In the genomic region with DNA sequence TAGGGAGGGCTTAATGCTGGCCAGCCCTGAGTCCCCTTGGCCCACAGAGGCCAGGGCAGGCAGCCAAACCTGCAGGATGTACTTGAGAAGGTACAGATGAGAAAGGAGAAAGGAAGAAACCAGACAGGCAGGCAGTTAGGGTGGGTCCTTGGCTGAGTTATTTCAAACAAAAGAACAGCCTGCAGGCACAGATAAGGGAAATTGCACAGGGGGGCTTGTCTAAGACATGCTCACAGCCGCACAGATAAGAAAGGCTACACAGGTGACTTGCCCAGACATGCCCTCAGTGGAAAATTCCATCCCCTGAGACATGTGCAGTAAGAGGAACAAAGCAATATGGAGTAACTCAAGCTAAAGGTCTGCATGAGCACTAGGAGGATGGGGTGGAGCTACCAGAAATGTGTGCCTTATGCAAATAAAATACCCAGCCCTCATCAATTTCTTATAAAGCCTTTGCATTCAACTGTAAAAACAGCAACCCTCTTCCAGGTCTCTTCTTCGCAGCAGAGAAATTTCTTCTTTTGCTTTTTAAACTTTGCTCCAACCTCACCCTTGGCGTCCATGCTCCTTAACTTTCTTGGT, we compare ENCODE assay signal across 1 cellular context.
TF ChIP-seq lines count a peak whose summit lies in the region.

No MANE protein-coding gene starts in this region.

TF ChIP-seq in IMR-90, 13 proteins besides CTCF, POLR2A, EP300 and RAD21:
- no peak for TF ChIP-seq BHLHE40 (IDR thresholded peaks at IDR 0.05; ENCODE audit: low read depth, low read length)
- no peak for TF ChIP-seq MAFK (IDR thresholded peaks at IDR 0.05; ENCODE audit: low read depth, low read length)
- no peak for TF ChIP-seq RCOR1 (IDR thresholded peaks at IDR 0.05; ENCODE audit: insufficient replicate concordance, low read length)
- no peak for TF ChIP-seq CHD1 (IDR thresholded peaks at IDR 0.05; ENCODE audit: low read depth, low read length)
